Comparison of ENCODE assay signal across 1 cellular context in the genomic region with DNA sequence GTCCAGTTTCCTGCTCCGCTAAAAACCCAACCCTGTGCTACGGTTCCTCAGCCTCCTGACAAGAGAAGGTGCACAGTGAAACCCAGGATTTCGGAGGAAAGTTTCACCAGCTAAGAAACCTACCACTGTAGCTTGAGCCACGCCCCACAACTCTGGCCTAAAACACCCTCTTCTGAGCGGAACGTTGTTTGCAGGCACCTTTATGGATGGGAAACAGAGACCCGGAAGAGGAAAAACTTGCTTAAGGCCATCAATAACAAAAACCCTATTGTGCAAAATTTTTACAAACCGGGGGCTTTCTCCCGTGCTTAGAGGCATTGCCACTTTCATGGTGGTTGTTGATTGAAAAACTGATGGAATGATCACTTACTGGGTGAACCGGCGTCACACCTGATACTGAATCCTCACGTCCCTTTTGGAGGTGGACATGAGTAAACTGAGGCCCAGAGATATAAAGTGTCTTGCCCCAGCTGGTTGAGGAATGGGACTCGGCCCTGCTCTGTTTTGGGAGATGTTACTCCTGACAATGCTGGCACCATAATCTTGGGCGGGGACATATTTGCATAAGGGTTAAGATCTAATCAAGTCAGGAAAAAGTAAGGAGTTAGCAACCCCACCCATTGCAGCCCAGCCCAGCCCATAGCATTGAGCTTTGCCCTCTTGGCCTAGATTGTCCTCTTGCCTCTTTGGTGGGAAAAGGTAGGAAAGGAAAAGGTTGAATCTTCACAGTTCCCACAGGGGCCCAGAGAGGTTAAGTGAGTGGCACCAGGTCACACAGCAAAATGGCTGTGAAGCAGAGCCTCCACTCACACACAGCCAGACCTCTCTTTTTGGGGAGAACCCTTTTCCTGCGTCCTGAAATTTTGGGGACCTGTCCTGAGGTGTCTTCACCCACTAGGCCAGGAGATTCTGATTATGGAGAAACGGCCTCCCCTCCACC.
TF ChIP-seq lines count a peak whose summit lies in the region.

No MANE protein-coding gene starts in this region.

TF ChIP-seq in IMR-90, 13 proteins besides CTCF, POLR2A, EP300 and RAD21 (continued from another document):
- TF ChIP-seq, protein P1, sequence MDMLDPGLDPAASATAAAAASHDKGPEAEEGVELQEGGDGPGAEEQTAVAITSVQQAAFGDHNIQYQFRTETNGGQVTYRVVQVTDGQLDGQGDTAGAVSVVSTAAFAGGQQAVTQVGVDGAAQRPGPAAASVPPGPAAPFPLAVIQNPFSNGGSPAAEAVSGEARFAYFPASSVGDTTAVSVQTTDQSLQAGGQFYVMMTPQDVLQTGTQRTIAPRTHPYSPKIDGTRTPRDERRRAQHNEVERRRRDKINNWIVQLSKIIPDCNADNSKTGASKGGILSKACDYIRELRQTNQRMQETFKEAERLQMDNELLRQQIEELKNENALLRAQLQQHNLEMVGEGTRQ (IDR thresholded peaks at IDR 0.05; ENCODE audit: low read depth, low read length): no peak
- no peak for TF ChIP-seq RFX5 (IDR thresholded peaks at IDR 0.05; ENCODE audit: low read depth, low read length)
